In genomic region chr4:75598390-75598789, GRCh38 we compare ENCODE assay signal across 10 cellular contexts. TPM values are rescaled to one million over a fixed set of nuclear protein-coding genes. Genes with fewer than 3 reads are reported as not detected.
DNase-seq lines count a peak whose midpoint lies in the region; ATAC-seq and TF ChIP-seq lines count a peak whose summit lies in the region.
"Had no signal": no experiment of that assay in that cellular context is flagged by ENCODE, and none has a peak within 500 bp of the region (broad histone marks: within the 10 kb centered on the region; RNA-seq: fewer than 3 reads in every experiment).

No MANE protein-coding gene starts in this region.

- in situ Hi-C loops in astrocyte of the spinal cord (cut with HindIII; ENCODE audit: low sequenced_read_pairs) = no loop called here

- ATAC-seq in HG02571 (IDR thresholded peaks at IDR 0.05; ENCODE audit: unreplicated experiment) = no peak
- ATAC-seq in HG03432 (IDR thresholded peaks at IDR 0.05; ENCODE audit: unreplicated experiment) = no peak

- TF ChIP-seq CTCF in astrocyte of the spinal cord (IDR thresholded peaks at IDR 0.05; ENCODE audit: low read depth, low read length) = no peak

- H3K4me3 ChIP-seq in astrocyte of the spinal cord (ENCODE audit: low read depth, low read length) = no peak overlapping the region

- DNase-seq in ELR (ENCODE audit: low read depth) (peak; percentile 55), LHCN-M2 (ENCODE audit: low read depth) (peak; percentile 34), astrocyte of the spinal cord (ENCODE audit: low read depth, low spot score) (peak; percentile 55), myocyte (ENCODE audit: low read depth) (peak; percentile 9), NCI-H2107 (lab: John Stamatoyannopoulos, UW) (no peak)
- DNase-seq: NCI-H510A treated with DMSO at 0.1 percent for 48 hours had no signal

RNA-seq across cellular contexts. Expression of gene CDKL2, which starts 31.9 kb away (rescaled TPM):
- total RNA-seq in LHCN-M2 (2014; rRNA removed) (0.06 and 1.0 TPM in 2 replicates), myocyte (0.10 and 0.59 TPM in 2 replicates)
- polyA plus RNA-seq in LHCN-M2 (2012) = 0.24 TPM
- polyA plus RNA-seq in myocyte (2012) = 0.09 TPM

RNA-seq across cellular contexts. Expression of gene ODAPH, which starts 42.5 kb away (rescaled TPM):
- not detected in 2 replicates for total RNA-seq in LHCN-M2 (2014; rRNA removed)
- polyA plus RNA-seq in LHCN-M2 (2012) = not detected
- 0.13 TPM in 1 of 2 replicates, not detected in the other for total RNA-seq in myocyte
- 0.08 TPM for polyA plus RNA-seq in myocyte (2012)
- total RNA-seq: activated CD8-positive, alpha-beta memory T cell treated with anti-CD3 and anti-CD28 coated beads for 36 hours; urinary bladder had no signal
- polyA plus RNA-seq: urinary bladder had no signal
